In the genomic region with DNA sequence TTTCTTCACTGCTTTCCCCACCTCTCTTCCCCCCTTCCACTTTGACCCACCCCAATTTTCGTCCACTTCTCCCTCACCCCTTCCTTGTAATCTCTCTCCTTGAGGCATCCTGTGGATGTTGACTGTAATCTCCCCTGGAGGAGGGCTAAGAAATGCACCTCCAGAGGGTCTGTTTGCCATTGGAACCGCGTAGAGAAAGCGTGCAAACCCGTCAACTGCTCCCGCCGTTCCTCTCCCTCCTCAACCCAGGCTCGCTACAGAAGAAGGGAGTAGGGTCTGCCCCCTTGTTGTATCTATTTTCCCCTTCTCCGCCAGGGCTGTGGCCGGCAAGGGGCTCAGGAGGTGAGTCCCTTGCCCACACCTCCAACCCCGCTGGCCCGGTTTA, we compare ENCODE assay signal across 14 cellular contexts. TPM values are rescaled to one million over a fixed set of nuclear protein-coding genes. Genes with fewer than 3 reads are reported as not detected.
DNase-seq lines count a peak whose midpoint lies in the region; ATAC-seq, FAIRE-seq and TF ChIP-seq lines count a peak whose summit lies in the region.
"Had no signal": no experiment of that assay in that cellular context is flagged by ENCODE, and none has a peak within 500 bp of the region (broad histone marks: within the 10 kb centered on the region; RNA-seq: fewer than 3 reads in every experiment).

No MANE protein-coding gene starts in this region.

- ATAC-seq in memory B cell (ENCODE audit: low read depth), result no peak

- no peak overlapping the region for H3K27ac Mint-ChIP-seq in memory B cell

- TF ChIP-seq POLR2A in suprapubic skin (IDR thresholded peaks at IDR 0.05), result no peak

- FAIRE-seq in GM19239 (lab: Jason Lieb, UNC), result no peak
- FAIRE-seq: endometrium had no signal

- no peak for TF ChIP-seq EP300 in suprapubic skin (IDR thresholded peaks at IDR 0.05)

- H3K4me3 Mint-ChIP-seq in memory B cell, result peak overlapping the region; percentile 66

- H3K9me3 Mint-ChIP-seq in memory B cell, result no peaks in the 10 kb centered on the region

- H3K4me3 ChIP-seq in ascending aorta (peak overlapping the region; percentile 32 to 50), suprapubic skin (peak overlapping the region; percentile 32)

- no peak for TF ChIP-seq CTCF in ascending aorta (IDR thresholded peaks at IDR 0.05)
- TF ChIP-seq CTCF in suprapubic skin (IDR thresholded peaks at IDR 0.05), result no peak

- DNase-seq in NCI-H1436 (lab: John Stamatoyannopoulos, UW) (peak; percentile 2), NCI-H1436 treated with DMSO at 0.1 percent for 48 hours (lab: John Stamatoyannopoulos, UW) (no peak), ascending aorta (ENCODE audit: low spot score in 2 of 2) (no peak), memory B cell (ENCODE audit: low spot score in 2 of 2) (no peak), suprapubic skin (ENCODE audit: low spot score in 2 of 2) (no peak), GM19239 (ENCODE audit: insufficient read length, low spot score) (no peak), AG08395 (ENCODE audit: low spot score) (no peak), amniotic stem cell (lab: John Stamatoyannopoulos, UW) (no peak)
- DNase-seq: activated gamma-delta T cell treated with Interleukin-2 at 50 U/mL for 16 hours; stimulated activated CD4-positive, alpha-beta T cell treated with anti-CD3 and anti-CD28 coated beads, Interleukin-12 subunit alpha, Interleukin-12 subunit beta, amount 100 ng/mL, for 4 hours had no signal

- no peaks in the 10 kb centered on the region for H3K4me1 ChIP-seq in ascending aorta
- peaks cover 8% of the 10 kb centered on the region for H3K4me1 ChIP-seq in suprapubic skin

- no peaks in the 10 kb centered on the region for H3K27me3 ChIP-seq in ascending aorta
- H3K27me3 ChIP-seq in suprapubic skin, result peaks cover 26% of the 10 kb centered on the region

- no peaks in the 10 kb centered on the region for H3K36me3 Mint-ChIP-seq in memory B cell

- H3K9me3 ChIP-seq in ascending aorta (no peaks in the 10 kb centered on the region), suprapubic skin (no peaks in the 10 kb centered on the region)

- H3K36me3 ChIP-seq in ascending aorta, result no peaks in the 10 kb centered on the region
- no peaks in the 10 kb centered on the region for H3K36me3 ChIP-seq in suprapubic skin

- whole genome bisulfite sequencing in suprapubic skin, result 4% methylated on average over 12 of the region's 12 CpGs

- peaks cover 13% of the 10 kb centered on the region for H3K4me1 Mint-ChIP-seq in memory B cell

- H3K27ac ChIP-seq in ascending aorta, result no peak overlapping the region
- no peak overlapping the region for H3K27ac ChIP-seq in suprapubic skin
- H3K27ac ChIP-seq: 22Rv1 had no signal

- peaks cover 22% of the 10 kb centered on the region for H3K27me3 Mint-ChIP-seq in memory B cell

- intact Hi-C loops in ascending aorta (cut with DNase I), result loop anchor here (1.0 to 5.0 kb wide), 2 partner anchors 1014 to 1180 kb away; no protein-coding TSS in a partner anchor

RNA-seq across cellular contexts. Expression of gene HTR1E, which starts 0.5 kb away (rescaled TPM):
- total RNA-seq in ascending aorta (not detected), suprapubic skin (not detected)
- total RNA-seq: left cardiac atrium, subcutaneous adipose tissue had no signal
